Comparison of ENCODE assay signal across 8 cellular contexts in the genomic region with DNA sequence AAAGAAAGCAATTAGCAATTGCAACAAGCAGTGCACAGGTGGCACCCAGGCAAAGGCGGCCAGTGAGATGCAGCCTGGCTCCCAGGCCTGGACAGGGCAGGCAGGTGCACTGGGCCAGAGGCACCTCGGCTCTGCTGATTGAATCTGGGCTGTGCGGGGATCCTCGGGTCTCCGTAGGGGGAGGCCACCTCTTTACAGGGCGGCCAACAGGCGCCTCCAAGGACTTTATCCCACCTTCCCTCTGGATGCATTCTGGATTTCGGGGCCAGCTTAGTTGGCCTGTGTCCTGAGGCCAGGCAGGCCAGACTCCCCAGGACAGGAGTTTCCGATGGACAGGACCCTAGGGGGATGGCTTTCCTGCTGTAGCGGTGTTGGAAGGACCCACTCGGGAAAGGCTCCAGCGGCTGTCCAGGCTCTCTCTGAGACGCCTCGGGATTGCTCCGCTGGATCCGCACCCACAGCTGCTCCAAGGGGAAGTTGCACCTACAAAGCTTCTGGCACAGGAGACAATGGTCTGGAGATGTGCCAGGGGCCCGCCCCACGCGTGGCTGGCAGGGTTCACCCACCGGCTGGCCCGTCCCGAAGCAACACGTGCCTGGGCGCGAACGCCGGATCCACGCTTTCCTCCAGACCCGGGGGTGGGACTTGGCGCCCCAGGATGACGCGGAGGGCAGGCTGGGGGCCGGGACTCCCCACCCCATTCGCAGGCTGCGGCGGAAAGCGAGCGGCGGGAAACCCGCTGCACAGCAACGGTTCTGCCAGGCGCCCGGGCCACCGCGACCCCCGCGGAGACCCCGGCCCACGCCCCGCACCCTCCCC. TPM values are rescaled to one million over a fixed set of nuclear protein-coding genes. Genes with fewer than 3 reads are reported as not detected.
A peak's percentile ranks its signal among the peaks of the same experiment; 100 is the strongest.
DNase-seq lines count a peak whose midpoint lies in the region; ATAC-seq and TF ChIP-seq lines count a peak whose summit lies in the region.

No MANE protein-coding gene starts in this region.

- H3K27ac ChIP-seq in BLaER1 (peak overlapping the region; percentile 85), cingulate gyrus (ENCODE audit: low read depth, low read length) (peak overlapping the region; percentile 10), left lung (peak overlapping the region; percentile 39 to 78)

- peak overlapping the region; percentile 99 for H3K4me2 ChIP-seq in BLaER1

- peaks cover 52% of the 10 kb centered on the region for H3K4me1 ChIP-seq in BLaER1
- H3K4me1 ChIP-seq in left lung: peaks cover 0 to 33% of the 10 kb centered on the region in 2 donors

- intact Hi-C loops in left lung (cut with DNase I): no loop called here

- peak overlapping the region; percentile 85 for H3K9ac ChIP-seq in BLaER1

- TF ChIP-seq CTCF in left lung (IDR thresholded peaks at IDR 0.05): no peak

- H3K9me3 ChIP-seq in BLaER1 (no peaks in the 10 kb centered on the region), left lung (no peaks in the 10 kb centered on the region)

- DNase-seq in NCI-H1105 (lab: John Stamatoyannopoulos, UW) (peak; percentile 29), left lung (peak; percentile 90 to 96)
- DNase-seq in activated CD4-positive, alpha-beta T cell treated with anti-CD3 and anti-CD28 coated beads for 1 hour: peak; percentile 55
- DNase-seq in stimulated activated CD4-positive, alpha-beta T cell treated with anti-CD3 and anti-CD28 coated beads, Interleukin-4, amount 100 ng/mL, for 24 hours: peak; percentile 84

- peaks cover 44% of the 10 kb centered on the region for H4K20me1 ChIP-seq in BLaER1

- H3K36me3 ChIP-seq in BLaER1 (peaks cover 34% of the 10 kb centered on the region), left lung (peaks cover 0 to 13% of the 10 kb centered on the region in 2 donors)

- peak overlapping the region; percentile 72 for H3K4me3 ChIP-seq in BLaER1
- H3K4me3 ChIP-seq in left lung: peak overlapping the region; percentile 45 to 59

- peak; percentile 41 for ATAC-seq in GM21423 (IDR thresholded peaks at IDR 0.05; ENCODE audit: unreplicated experiment)
- ATAC-seq in left lung: peak; percentile 64
- no peak for ATAC-seq in HG03159 (IDR thresholded peaks at IDR 0.05; ENCODE audit: unreplicated experiment)

- H3K27me3 ChIP-seq in BLaER1: no peaks in the 10 kb centered on the region
- no peaks in the 10 kb centered on the region for H3K27me3 ChIP-seq in left lung

RNA-seq across cellular contexts. Expression of a gene that starts 0.8 kb away (rescaled TPM):
- total RNA-seq in left lung: 10 to 100 TPM; 32.7 to 50.4 TPM

Comparison
In these comparisons a context has a peak if more than half of its experiments do, and no peak if none do; other contexts are left out.
1. H3K27ac ChIP-seq: peak in every context shown above with its lines; median percentile 85 in BLaER1; 58 in left lung; 10 in cingulate gyrus.
2. DNase-seq: peak in every context shown above with its lines; median percentile 93 in left lung; 84 in stimulated activated CD4-positive, alpha-beta T cell treated with anti-CD3 and anti-CD28 coated beads, Interleukin-4, amount 100 ng/mL, for 24 hours; 55 in activated CD4-positive, alpha-beta T cell treated with anti-CD3 and anti-CD28 coated beads for 1 hour; 29 in NCI-H1105.